Comparison of ENCODE assay signal across 1 cellular context in genomic region chr2:177338177-177338721, GRCh38.
TF ChIP-seq lines count a peak whose summit lies in the region.

No MANE protein-coding gene starts in this region.

TF ChIP-seq in HCT116, 20 proteins besides CTCF, POLR2A, EP300 and RAD21 (continued from another document):
- TF ChIP-seq ZBTB33 (IDR thresholded peaks at IDR 0.05; ENCODE audit: extremely low read depth, insufficient replicate concordance, low read length) (no peak), FOSL1 (IDR thresholded peaks at IDR 0.05; ENCODE audit: low read depth) (peak; percentile 92), CBX3 (IDR thresholded peaks at IDR 0.05; ENCODE audit: low read depth) (peak; percentile 30; the same call in 1 of the 2 replicates)
